Comparison of ENCODE assay signal across 8 cellular contexts in genomic region chr17:30970757-30971567, GRCh38. TPM values are rescaled to one million over a fixed set of nuclear protein-coding genes. Genes with fewer than 3 reads are reported as not detected.
DNase-seq lines count a peak whose midpoint lies in the region; ATAC-seq and TF ChIP-seq lines count a peak whose summit lies in the region.

A gene with protein sequence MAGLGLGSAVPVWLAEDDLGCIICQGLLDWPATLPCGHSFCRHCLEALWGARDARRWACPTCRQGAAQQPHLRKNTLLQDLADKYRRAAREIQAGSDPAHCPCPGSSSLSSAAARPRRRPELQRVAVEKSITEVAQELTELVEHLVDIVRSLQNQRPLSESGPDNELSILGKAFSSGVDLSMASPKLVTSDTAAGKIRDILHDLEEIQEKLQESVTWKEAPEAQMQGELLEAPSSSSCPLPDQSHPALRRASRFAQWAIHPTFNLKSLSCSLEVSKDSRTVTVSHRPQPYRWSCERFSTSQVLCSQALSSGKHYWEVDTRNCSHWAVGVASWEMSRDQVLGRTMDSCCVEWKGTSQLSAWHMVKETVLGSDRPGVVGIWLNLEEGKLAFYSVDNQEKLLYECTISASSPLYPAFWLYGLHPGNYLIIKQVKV (plus strand): TSS chr17:30971039. CDS start chr17:30971074, 35 bp downstream.

- DNase-seq in DMS 273 (lab: John Stamatoyannopoulos, UW; ENCODE audit: unreplicated experiment) (peak; percentile 89), KG1 (lab: John Stamatoyannopoulos, UW) (peak; percentile 81), ascending aorta (ENCODE audit: low spot score in 2 of 2) (peak; percentile 37 to 89), right cardiac atrium (peak; percentile 89 to 94 (median 93))

- H3K4me1 ChIP-seq in ascending aorta (peaks cover 0 to 3% of the 10 kb centered on the region in 2 donors), right cardiac atrium (ENCODE audit: control insufficient read depth, insufficient read depth, low read length) (no peaks in the 10 kb centered on the region), rectal smooth muscle tissue (ENCODE audit: control insufficient read depth, insufficient read depth, low read length) (peaks cover 2% of the 10 kb centered on the region)

- peak; percentile 52 for ATAC-seq in GM21447 (IDR thresholded peaks at IDR 0.05; ENCODE audit: unreplicated experiment)
- ATAC-seq in right cardiac atrium: peak; percentile 98
- ATAC-seq in SK-N-SH treated with all-trans-retinoic acid at 6 μM for 48 hours: no peak

- H3K9ac ChIP-seq in rectal smooth muscle tissue (ENCODE audit: low read length): peak within 1 kb of the TSS; percentile 88

- H3K9me3 ChIP-seq in ascending aorta (no peaks in the 10 kb centered on the region), right cardiac atrium (ENCODE audit: control insufficient read depth, low read length) (peaks cover 2% of the 10 kb centered on the region)

- no peaks in the 10 kb centered on the region for H3K27me3 ChIP-seq in ascending aorta
- H3K27me3 ChIP-seq in right cardiac atrium (ENCODE audit: control insufficient read depth, insufficient read depth): no peaks in the 10 kb centered on the region
- no peaks in the 10 kb centered on the region for H3K27me3 ChIP-seq in rectal smooth muscle tissue (ENCODE audit: control insufficient read depth, insufficient read depth, low read length)

- intact Hi-C loops in T-helper 2 cell treated with Interferon-gamma antibody and Interleukin-4, amounts not matched to agents 100 ng/mL and 5 ng/mL, for 36 hours (cut with micrococcal nuclease): loop anchor here (1.0 to 5.0 kb wide), 2 partner anchors 65 to 341 kb away; partner anchors contain the start of genes EVI2B and TEFM
- intact Hi-C loops in ascending aorta (cut with DNase I) (loop anchor here (2.0 kb wide), 2 partner anchors 38 to 64 kb away; partner anchors contain the start of gene TEFM), right cardiac atrium (cut with DNase I) (no loop called here)

- H3K4me3 ChIP-seq in ascending aorta (peak within 1 kb of the TSS; percentile 79 to 87), right cardiac atrium (ENCODE audit: low read length) (peak within 1 kb of the TSS; percentile 65), rectal smooth muscle tissue (ENCODE audit: low read length) (peak within 1 kb of the TSS; percentile 90)

- no peaks in the 10 kb centered on the region for H3K36me3 ChIP-seq in ascending aorta
- peaks cover 4% of the 10 kb centered on the region for H3K36me3 ChIP-seq in rectal smooth muscle tissue (ENCODE audit: control insufficient read depth, insufficient read depth, low read length)

- under 1% methylated on average over 70 of the region's 70 CpGs for WGBS in right cardiac atrium

- peak within 1 kb of the TSS; percentile 91 to 94 for H3K27ac ChIP-seq in ascending aorta
- H3K27ac ChIP-seq in right cardiac atrium (ENCODE audit: low read length): peak within 1 kb of the TSS; percentile 80
- H3K27ac ChIP-seq in rectal smooth muscle tissue (ENCODE audit: low read depth, low read length): peak within 1 kb of the TSS; percentile 96

- TF ChIP-seq CTCF in ascending aorta (IDR thresholded peaks at IDR 0.05): peak in 2 of 3 experiments; percentile 29 to 73

TF ChIP-seq in SK-N-SH treated with all-trans-retinoic acid at 6 μM for 48 hours, 23 proteins besides CTCF, POLR2A, EP300 and RAD21:
- no peak for TF ChIP-seq ZNF8 (CRISPR knock-in tag; IDR thresholded peaks at IDR 0.05)
- TF ChIP-seq ZC3H10 (CRISPR knock-in tag; IDR thresholded peaks at IDR 0.05): no peak
- no peak for TF ChIP-seq GLIS3 (CRISPR knock-in tag; IDR thresholded peaks at IDR 0.05)
- TF ChIP-seq ISL1 (CRISPR knock-in tag; IDR thresholded peaks at IDR 0.05): no peak
- no peak for TF ChIP-seq TSHZ2 (CRISPR knock-in tag; IDR thresholded peaks at IDR 0.05)
- no peak for TF ChIP-seq TOX (CRISPR knock-in tag; IDR thresholded peaks at IDR 0.05; ENCODE audit: borderline replicate concordance)
- TF ChIP-seq ZFP30 (CRISPR knock-in tag; IDR thresholded peaks at IDR 0.05): no peak
- no peak for TF ChIP-seq ARNTL (CRISPR knock-in tag; IDR thresholded peaks at IDR 0.05; ENCODE audit: borderline replicate concordance, low read depth)
- no peak for TF ChIP-seq CSDC2 (CRISPR knock-in tag; IDR thresholded peaks at IDR 0.05)
- TF ChIP-seq OSR1 (CRISPR knock-in tag; IDR thresholded peaks at IDR 0.05): no peak
- no peak for TF ChIP-seq ESRRG (CRISPR knock-in tag; IDR thresholded peaks at IDR 0.05)
- no peak for TF ChIP-seq BACH2 (CRISPR knock-in tag; IDR thresholded peaks at IDR 0.05; ENCODE audit: borderline replicate concordance)
- no peak for TF ChIP-seq ZNF565 (CRISPR knock-in tag; conservative IDR thresholded peaks at IDR 0.05; ENCODE audit: low read depth)
- no peak for TF ChIP-seq ZFP3 (CRISPR knock-in tag; IDR thresholded peaks at IDR 0.05)
- TF ChIP-seq TCF4 (CRISPR knock-in tag; IDR thresholded peaks at IDR 0.05; ENCODE audit: borderline replicate concordance): no peak
- TF ChIP-seq ZNF70 (CRISPR knock-in tag; IDR thresholded peaks at IDR 0.05): no peak
- no peak for TF ChIP-seq RARB (CRISPR knock-in tag; IDR thresholded peaks at IDR 0.05)
- TF ChIP-seq, protein P1, sequence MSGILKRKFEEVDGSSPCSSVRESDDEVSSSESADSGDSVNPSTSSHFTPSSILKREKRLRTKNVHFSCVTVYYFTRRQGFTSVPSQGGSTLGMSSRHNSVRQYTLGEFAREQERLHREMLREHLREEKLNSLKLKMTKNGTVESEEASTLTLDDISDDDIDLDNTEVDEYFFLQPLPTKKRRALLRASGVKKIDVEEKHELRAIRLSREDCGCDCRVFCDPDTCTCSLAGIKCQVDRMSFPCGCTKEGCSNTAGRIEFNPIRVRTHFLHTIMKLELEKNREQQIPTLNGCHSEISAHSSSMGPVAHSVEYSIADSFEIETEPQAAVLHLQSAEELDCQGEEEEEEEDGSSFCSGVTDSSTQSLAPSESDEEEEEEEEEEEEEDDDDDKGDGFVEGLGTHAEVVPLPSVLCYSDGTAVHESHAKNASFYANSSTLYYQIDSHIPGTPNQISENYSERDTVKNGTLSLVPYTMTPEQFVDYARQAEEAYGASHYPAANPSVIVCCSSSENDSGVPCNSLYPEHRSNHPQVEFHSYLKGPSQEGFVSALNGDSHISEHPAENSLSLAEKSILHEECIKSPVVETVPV (CRISPR knock-in tag; IDR thresholded peaks at IDR 0.05): no peak
- TF ChIP-seq, protein P2, sequence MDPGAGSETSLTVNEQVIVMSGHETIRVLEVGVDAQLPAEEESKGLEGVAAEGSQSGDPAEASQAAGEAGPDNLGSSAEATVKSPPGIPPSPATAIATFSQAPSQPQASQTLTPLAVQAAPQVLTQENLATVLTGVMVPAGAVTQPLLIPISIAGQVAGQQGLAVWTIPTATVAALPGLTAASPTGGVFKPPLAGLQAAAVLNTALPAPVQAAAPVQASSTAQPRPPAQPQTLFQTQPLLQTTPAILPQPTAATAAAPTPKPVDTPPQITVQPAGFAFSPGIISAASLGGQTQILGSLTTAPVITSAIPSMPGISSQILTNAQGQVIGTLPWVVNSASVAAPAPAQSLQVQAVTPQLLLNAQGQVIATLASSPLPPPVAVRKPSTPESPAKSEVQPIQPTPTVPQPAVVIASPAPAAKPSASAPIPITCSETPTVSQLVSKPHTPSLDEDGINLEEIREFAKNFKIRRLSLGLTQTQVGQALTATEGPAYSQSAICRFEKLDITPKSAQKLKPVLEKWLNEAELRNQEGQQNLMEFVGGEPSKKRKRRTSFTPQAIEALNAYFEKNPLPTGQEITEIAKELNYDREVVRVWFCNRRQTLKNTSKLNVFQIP (CRISPR knock-in tag; IDR thresholded peaks at IDR 0.05; ENCODE audit: borderline replicate concordance, low read depth): no peak
- TF ChIP-seq PPARA (CRISPR knock-in tag; IDR thresholded peaks at IDR 0.05; ENCODE audit: borderline replicate concordance): no peak
TF ChIP-seq in SK-N-SH treated with all-trans-retinoic acid at 6 μM for 48 hours: peak in this region for 0.

RNA-seq across cellular contexts. Expression of the gene that starts here (rescaled TPM):
- 9.0 and 10.6 TPM in 2 replicates for total RNA-seq in T-helper 2 cell treated with Interferon-gamma antibody and Interleukin-4, amounts not matched to agents 100 ng/mL and 5 ng/mL, for 36 hours
- total RNA-seq in ascending aorta (4.6 TPM), right cardiac atrium (10 to 100 TPM in 2 of 4 donors, 1 to 10 TPM in 2; 7.7 to 10.4 (median 9.7) TPM)
- polyA plus RNA-seq in right cardiac atrium: 6.6 TPM

Comparison
In these comparisons a context has a peak if more than half of its experiments do, and no peak if none do; other contexts are left out.
1. intact Hi-C loops: an anchor here in T-helper 2 cell treated with Interferon-gamma antibody and Interleukin-4, amounts not matched to agents 100 ng/mL and 5 ng/mL, for 36 hours (1.0 to 5.0 kb wide) and ascending aorta (2.0 kb wide); none called in right cardiac atrium.